Comparison of ENCODE assay signal across 32 cellular contexts in genomic region chr7:4181446-4181845, GRCh38.
"Had no signal": no experiment of that assay in that cellular context is flagged by ENCODE, and none has a peak within 500 bp of the region (broad histone marks: within the 10 kb centered on the region; RNA-seq: fewer than 3 reads in every experiment).

No MANE protein-coding gene starts in this region.

- H3K4me3 ChIP-seq: ascending aorta, breast epithelium had no signal

- ATAC-seq: activated CD8-positive, alpha-beta T cell treated with anti-CD3 and anti-CD28 coated beads for 36 hours; activated naive CD8-positive, alpha-beta T cell treated with anti-CD3 and anti-CD28 coated beads, Interleukin-2, amount 50 U/mL, for 24 hours; activated T-cell treated with anti-CD3 and anti-CD28 coated beads, Interleukin-2, amount 50 U/mL, for 4 hours; activated T-cell treated with anti-CD3 and anti-CD28 coated beads, Interleukin-2, amount 50 U/mL, for 72 hours; activated T-helper 17 cell treated with anti-CD3 and anti-CD28 coated beads, Interleukin-2, amount 50 U/mL, for 72 hours had no signal

- H3K27me3 ChIP-seq: ascending aorta, brain microvascular endothelial cell, breast epithelium had no signal

- H3K4me3 Mint-ChIP-seq: activated B cell treated with CpG ODN at 0.5 μM for 24 hours; activated CD4-positive, alpha-beta memory T cell treated with anti-CD3 and anti-CD28 coated beads for 36 hours; activated CD4-positive, alpha-beta T cell treated with anti-CD3 and anti-CD28 coated beads, Interleukin-2, amount 10 ng/mL, durations not matched to agents 7 days and 5 days; activated CD8-positive, alpha-beta T cell treated with anti-CD3 and anti-CD28 coated beads for 36 hours; activated naive CD4-positive, alpha-beta T cell treated with anti-CD3 and anti-CD28 coated beads, Interleukin-2, amount 10 ng/mL, durations not matched to agents 7 days and 5 days; activated naive CD4-positive, alpha-beta T cell treated with anti-CD3 and anti-CD28 coated beads, Interleukin-2, amount 50 U/mL, for 24 hours; activated naive CD8-positive, alpha-beta T cell; activated naive CD8-positive, alpha-beta T cell treated with anti-CD3 and anti-CD28 coated beads, Interleukin-2, amount 10 ng/mL, durations not matched to agents 7 days and 5 days; activated naive CD8-positive, alpha-beta T cell treated with anti-CD3 and anti-CD28 coated beads, Interleukin-2, amount 50 U/mL, for 24 hours; activated T-cell treated with anti-CD3 and anti-CD28 coated beads, Interleukin-2, amount 50 U/mL, for 4 hours; activated T-cell treated with anti-CD3 and anti-CD28 coated beads, Interleukin-2, amount 50 U/mL, for 72 hours; activated T-helper 1 cell treated with anti-CD3 and anti-CD28 coated beads, Interleukin-12 subunit alpha, Interleukin-12 subunit beta, Interleukin-2, Interleukin-4 antibody, amounts not matched to agents 30 ng/mL and 10 ng/mL and 1 ng/mL, durations not matched to agents 14 hours and 24 hours and 36 hours; activated T-helper 17 cell treated with anti-CD3 and anti-CD28 coated beads, Interleukin-2, amount 50 U/mL, for 72 hours; T-helper 1 cell treated with Interleukin-12 subunit alpha and Interleukin-12 subunit beta and Interleukin-4 antibody, amounts not matched to agents 30 μg/mL and 1 μg/mL, for 36 hours; T-helper 2 cell treated with Interferon-gamma antibody and Interleukin-4, amounts not matched to agents 5 μg/mL and 100 μg/mL, for 36 hours had no signal

- H3K4me1 ChIP-seq: breast epithelium had no signal

- H3K4me1 Mint-ChIP-seq: activated B cell treated with CpG ODN at 0.5 μM for 24 hours; activated naive CD4-positive, alpha-beta T cell treated with anti-CD3 and anti-CD28 coated beads, Interleukin-2, amount 10 ng/mL, durations not matched to agents 7 days and 5 days; activated naive CD4-positive, alpha-beta T cell treated with anti-CD3 and anti-CD28 coated beads, Interleukin-2, amount 50 U/mL, for 24 hours; activated naive CD8-positive, alpha-beta T cell treated with anti-CD3 and anti-CD28 coated beads, Interleukin-2, amount 10 ng/mL, durations not matched to agents 7 days and 5 days; activated naive CD8-positive, alpha-beta T cell treated with anti-CD3 and anti-CD28 coated beads, Interleukin-2, amount 50 U/mL, for 24 hours; activated T-helper 17 cell treated with anti-CD3 and anti-CD28 coated beads, Interleukin-2, amount 50 U/mL, for 72 hours had no signal

- H3K27ac Mint-ChIP-seq: activated B cell treated with CpG ODN at 0.5 μM for 24 hours; activated CD4-positive, alpha-beta memory T cell treated with anti-CD3 and anti-CD28 coated beads for 36 hours; activated CD4-positive, alpha-beta T cell treated with anti-CD3 and anti-CD28 coated beads, Interleukin-2, amount 10 ng/mL, durations not matched to agents 7 days and 5 days; activated CD8-positive, alpha-beta T cell treated with anti-CD3 and anti-CD28 coated beads for 36 hours; activated naive CD4-positive, alpha-beta T cell treated with anti-CD3 and anti-CD28 coated beads, Interleukin-2, amount 10 ng/mL, durations not matched to agents 7 days and 5 days; activated naive CD4-positive, alpha-beta T cell treated with anti-CD3 and anti-CD28 coated beads, Interleukin-2, amount 50 U/mL, for 24 hours; activated naive CD8-positive, alpha-beta T cell; activated naive CD8-positive, alpha-beta T cell treated with anti-CD3 and anti-CD28 coated beads, Interleukin-2, amount 10 ng/mL, durations not matched to agents 7 days and 5 days; activated naive CD8-positive, alpha-beta T cell treated with anti-CD3 and anti-CD28 coated beads, Interleukin-2, amount 50 U/mL, for 24 hours; activated T-cell treated with anti-CD3 and anti-CD28 coated beads, Interleukin-2, amount 50 U/mL, for 72 hours; activated T-helper 1 cell treated with anti-CD3 and anti-CD28 coated beads, Interleukin-12 subunit alpha, Interleukin-12 subunit beta, Interleukin-2, Interleukin-4 antibody, amounts not matched to agents 30 ng/mL and 10 ng/mL and 1 ng/mL, durations not matched to agents 14 hours and 24 hours and 36 hours; activated T-helper 17 cell treated with anti-CD3 and anti-CD28 coated beads, Interleukin-2, amount 50 U/mL, for 72 hours; T-helper 1 cell treated with Interleukin-12 subunit alpha and Interleukin-12 subunit beta and Interleukin-4 antibody, amounts not matched to agents 30 μg/mL and 1 μg/mL, for 36 hours; T-helper 2 cell treated with Interferon-gamma antibody and Interleukin-4, amounts not matched to agents 5 μg/mL and 100 μg/mL, for 36 hours had no signal

- H3K36me3 Mint-ChIP-seq: activated CD4-positive, alpha-beta memory T cell treated with anti-CD3 and anti-CD28 coated beads for 36 hours; activated naive CD4-positive, alpha-beta T cell treated with anti-CD3 and anti-CD28 coated beads, Interleukin-2, amount 10 ng/mL, durations not matched to agents 7 days and 5 days; activated naive CD4-positive, alpha-beta T cell treated with anti-CD3 and anti-CD28 coated beads, Interleukin-2, amount 50 U/mL, for 24 hours; activated naive CD8-positive, alpha-beta T cell; activated naive CD8-positive, alpha-beta T cell treated with anti-CD3 and anti-CD28 coated beads, Interleukin-2, amount 10 ng/mL, durations not matched to agents 7 days and 5 days had no signal

- H3K9me3 ChIP-seq: ascending aorta, breast epithelium had no signal

- DNase-seq: activated B cell treated with CpG ODN at 0.5 μM for 24 hours; activated CD4-positive, alpha-beta memory T cell treated with anti-CD3 and anti-CD28 coated beads for 36 hours; activated CD4-positive, alpha-beta T cell treated with anti-CD3 and anti-CD28 coated beads for 4 hours; activated CD4-positive, alpha-beta T cell treated with anti-CD3 and anti-CD28 coated beads, Interleukin-2, amount 10 ng/mL, durations not matched to agents 7 days and 5 days; activated CD4-positive, CD25-positive, alpha-beta regulatory T cell treated with anti-CD3 and anti-CD28 coated beads, Interleukin-2, amount 50 U/mL, for 72 hours; activated CD8-positive, alpha-beta memory T cell treated with anti-CD3 and anti-CD28 coated beads, Interleukin-2, amount 50 U/mL, for 4 hours; activated CD8-positive, alpha-beta T cell treated with anti-CD3 and anti-CD28 coated beads for 36 hours; activated effector memory CD4-positive, alpha-beta T cell treated with anti-CD3 and anti-CD28 coated beads, Interleukin-2, amount 50 U/mL, for 16 hours; activated naive CD4-positive, alpha-beta T cell treated with anti-CD3 and anti-CD28 coated beads, Interleukin-2, amount 10 ng/mL, durations not matched to agents 7 days and 5 days; activated naive CD4-positive, alpha-beta T cell treated with Interleukin-2 at 50 U/mL for 16 hours; activated naive CD8-positive, alpha-beta T cell treated with anti-CD3 and anti-CD28 coated beads, Interleukin-2, amount 10 ng/mL, durations not matched to agents 7 days and 5 days; activated naive CD8-positive, alpha-beta T cell treated with anti-CD3 and anti-CD28 coated beads, Interleukin-2, amount 50 U/mL, for 24 hours; activated T-cell treated with anti-CD3 and anti-CD28 coated beads for 4 hours; activated T-cell treated with anti-CD3 and anti-CD28 coated beads, Interleukin-2, amount 50 U/mL, for 1 hour; activated T-cell treated with anti-CD3 and anti-CD28 coated beads, Interleukin-2, amount 50 U/mL, for 4 hours; activated T-cell treated with anti-CD3 and anti-CD28 coated beads, Interleukin-2, amount 50 U/mL, for 72 hours; amygdala; anterior cingulate cortex; brain microvascular endothelial cell; central memory CD4-positive, alpha-beta T cell; T-helper 1 cell; T-helper 2 cell; T-helper 9 cell had no signal

- H3K27me3 Mint-ChIP-seq: activated B cell treated with CpG ODN at 0.5 μM for 24 hours; activated CD4-positive, alpha-beta T cell treated with anti-CD3 and anti-CD28 coated beads, Interleukin-2, amount 10 ng/mL, durations not matched to agents 7 days and 5 days; activated CD8-positive, alpha-beta T cell treated with anti-CD3 and anti-CD28 coated beads for 36 hours; activated naive CD4-positive, alpha-beta T cell treated with anti-CD3 and anti-CD28 coated beads, Interleukin-2, amount 10 ng/mL, durations not matched to agents 7 days and 5 days; activated naive CD4-positive, alpha-beta T cell treated with anti-CD3 and anti-CD28 coated beads, Interleukin-2, amount 50 U/mL, for 24 hours; activated naive CD8-positive, alpha-beta T cell; activated naive CD8-positive, alpha-beta T cell treated with anti-CD3 and anti-CD28 coated beads, Interleukin-2, amount 10 ng/mL, durations not matched to agents 7 days and 5 days; activated naive CD8-positive, alpha-beta T cell treated with anti-CD3 and anti-CD28 coated beads, Interleukin-2, amount 50 U/mL, for 24 hours; activated T-helper 17 cell treated with anti-CD3 and anti-CD28 coated beads, Interleukin-2, amount 50 U/mL, for 72 hours had no signal

- H3K36me3 ChIP-seq: brain microvascular endothelial cell, breast epithelium had no signal

- H3K9me3 Mint-ChIP-seq: activated B cell treated with CpG ODN at 0.5 μM for 24 hours; activated CD4-positive, alpha-beta memory T cell treated with anti-CD3 and anti-CD28 coated beads for 36 hours; activated CD4-positive, alpha-beta T cell treated with anti-CD3 and anti-CD28 coated beads, Interleukin-2, amount 10 ng/mL, durations not matched to agents 7 days and 5 days; activated CD8-positive, alpha-beta T cell treated with anti-CD3 and anti-CD28 coated beads for 36 hours; activated naive CD4-positive, alpha-beta T cell treated with anti-CD3 and anti-CD28 coated beads, Interleukin-2, amount 50 U/mL, for 24 hours; activated naive CD8-positive, alpha-beta T cell treated with anti-CD3 and anti-CD28 coated beads, Interleukin-2, amount 10 ng/mL, durations not matched to agents 7 days and 5 days; activated naive CD8-positive, alpha-beta T cell treated with anti-CD3 and anti-CD28 coated beads, Interleukin-2, amount 50 U/mL, for 24 hours; activated T-cell treated with anti-CD3 and anti-CD28 coated beads, Interleukin-2, amount 50 U/mL, for 4 hours; activated T-cell treated with anti-CD3 and anti-CD28 coated beads, Interleukin-2, amount 50 U/mL, for 72 hours; activated T-helper 1 cell treated with anti-CD3 and anti-CD28 coated beads, Interleukin-12 subunit alpha, Interleukin-12 subunit beta, Interleukin-2, Interleukin-4 antibody, amounts not matched to agents 30 ng/mL and 10 ng/mL and 1 ng/mL, durations not matched to agents 14 hours and 24 hours and 36 hours; activated T-helper 17 cell treated with anti-CD3 and anti-CD28 coated beads, Interleukin-2, amount 50 U/mL, for 72 hours; T-helper 1 cell treated with Interleukin-12 subunit alpha and Interleukin-12 subunit beta and Interleukin-4 antibody, amounts not matched to agents 30 μg/mL and 1 μg/mL, for 36 hours; T-helper 2 cell treated with Interferon-gamma antibody and Interleukin-4, amounts not matched to agents 5 μg/mL and 100 μg/mL, for 36 hours had no signal

- H3K27ac ChIP-seq: ascending aorta, brain microvascular endothelial cell, breast epithelium, VCaP had no signal
